In the genomic region with DNA sequence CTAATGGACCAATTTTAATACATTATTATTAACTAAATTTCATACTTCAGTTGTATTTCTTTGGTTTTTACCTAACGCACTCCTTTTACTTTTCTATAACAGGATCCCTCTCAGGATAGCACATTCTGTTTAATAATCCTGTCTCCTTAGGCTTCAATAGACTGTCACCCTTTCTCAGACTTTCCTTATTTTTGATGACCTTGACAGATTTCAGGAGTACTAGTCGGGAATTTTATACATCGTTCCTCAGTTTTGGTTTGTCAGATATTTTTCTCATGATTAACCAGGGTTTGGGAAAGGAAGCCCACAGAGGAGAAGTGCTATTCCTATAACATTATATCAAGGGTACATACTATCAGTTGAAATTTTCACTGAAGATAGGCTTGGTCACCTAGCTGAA, we compare ENCODE assay signal across 33 cellular contexts.
"Had no signal": no experiment of that assay in that cellular context is flagged by ENCODE, and none has a peak within 500 bp of the region (broad histone marks: within the 10 kb centered on the region; RNA-seq: fewer than 3 reads in every experiment).

No MANE protein-coding gene starts in this region.

- ATAC-seq: activated CD8-positive, alpha-beta T cell treated with anti-CD3 and anti-CD28 coated beads for 36 hours; activated naive CD4-positive, alpha-beta T cell treated with anti-CD3 and anti-CD28 coated beads, Interleukin-2, amount 50 U/mL, for 72 hours; activated T-cell treated with anti-CD3 and anti-CD28 coated beads, Interleukin-2, amount 50 U/mL, for 4 hours; activated T-cell treated with anti-CD3 and anti-CD28 coated beads, Interleukin-2, amount 50 U/mL, for 72 hours; activated T-helper 17 cell treated with anti-CD3 and anti-CD28 coated beads, Interleukin-2, amount 50 U/mL, for 72 hours; body of pancreas had no signal

- H3K4me3 ChIP-seq: adrenal gland, body of pancreas, breast epithelium had no signal

- DNase-seq: activated B cell treated with CpG ODN at 0.5 μM for 24 hours; activated CD4-positive, alpha-beta memory T cell treated with anti-CD3 and anti-CD28 coated beads for 36 hours; activated CD4-positive, alpha-beta T cell treated with anti-CD3 and anti-CD28 coated beads for 4 hours; activated CD4-positive, alpha-beta T cell treated with anti-CD3 and anti-CD28 coated beads, Interleukin-2, amount 10 ng/mL, durations not matched to agents 24 days and 14 days; activated CD4-positive, alpha-beta T cell treated with anti-CD3 and anti-CD28 coated beads, Interleukin-2, amount 50 U/mL, for 1 hour; activated CD4-positive, alpha-beta T cell treated with anti-CD3 and anti-CD28 coated beads, Interleukin-2, amount 50 U/mL, for 4 hours; activated CD4-positive, CD25-positive, alpha-beta regulatory T cell treated with anti-CD3 and anti-CD28 coated beads, Interleukin-2, amount 50 U/mL, for 72 hours; activated CD8-positive, alpha-beta memory T cell treated with anti-CD3 and anti-CD28 coated beads, Interleukin-2, amount 50 U/mL, for 4 hours; activated CD8-positive, alpha-beta T cell treated with anti-CD3 and anti-CD28 coated beads for 36 hours; activated effector memory CD4-positive, alpha-beta T cell treated with anti-CD3 and anti-CD28 coated beads, Interleukin-2, amount 50 U/mL, for 16 hours; activated gamma-delta T cell treated with Interleukin-2 at 50 U/mL for 16 hours; activated naive CD4-positive, alpha-beta T cell; activated naive CD4-positive, alpha-beta T cell treated with anti-CD3 and anti-CD28 coated beads for 36 hours; activated naive CD4-positive, alpha-beta T cell treated with anti-CD3 and anti-CD28 coated beads, Interleukin-2, amount 50 U/mL, for 16 hours; activated naive CD8-positive, alpha-beta T cell treated with anti-CD3 and anti-CD28 coated beads for 36 hours; activated T-cell treated with anti-CD3 and anti-CD28 coated beads for 4 hours; activated T-cell treated with anti-CD3 and anti-CD28 coated beads, Interleukin-2, amount 50 U/mL, for 1 hour; activated T-cell treated with anti-CD3 and anti-CD28 coated beads, Interleukin-2, amount 50 U/mL, for 4 hours; activated T-cell treated with anti-CD3 and anti-CD28 coated beads, Interleukin-2, amount 50 U/mL, for 72 hours; adrenal gland; amniotic stem cell; aorta; body of pancreas; brain microvascular endothelial cell; cerebellar nuclear complex; T-helper 2 cell; T-helper 9 cell had no signal

- FAIRE-seq: astrocyte, TTC549 had no signal

- H3K36me3 ChIP-seq: adrenal gland, brain microvascular endothelial cell, breast epithelium had no signal

- H3K27ac ChIP-seq: adrenal gland, body of pancreas, brain microvascular endothelial cell, breast epithelium, VCaP had no signal

- H3K4me1 ChIP-seq: adrenal gland, body of pancreas, breast epithelium had no signal

- H3K9me3 ChIP-seq: adrenal gland, body of pancreas had no signal

- H3K27me3 ChIP-seq: adrenal gland, body of pancreas, brain microvascular endothelial cell, breast epithelium had no signal
